In genomic region chr11:100712618-100713017, GRCh38 we compare ENCODE assay signal across 2 cellular contexts.
TF ChIP-seq lines count a peak whose summit lies in the region.

No MANE protein-coding gene starts in this region.

TF ChIP-seq in HepG2, 621 proteins besides CTCF, POLR2A, EP300 and RAD21:
- TF ChIP-seq ZKSCAN1 (IDR thresholded peaks at IDR 0.05; ENCODE audit: low read length) (no peak), ZNF17 (CRISPR knock-in tag; IDR thresholded peaks at IDR 0.05) (no peak), SSRP1 (CRISPR knock-in tag; IDR thresholded peaks at IDR 0.05) (no peak), DBP (CRISPR knock-in tag; IDR thresholded peaks at IDR 0.05; ENCODE audit: not compliant biosample characterization) (no peak), ZNF296 (CRISPR knock-in tag; conservative IDR thresholded peaks at IDR 0.05) (no peak), KDM3A (CRISPR knock-in tag; IDR thresholded peaks at IDR 0.05; ENCODE audit: low read depth) (no peak), THAP11 (CRISPR knock-in tag; IDR thresholded peaks at IDR 0.05) (no peak), BORCS8-MEF2B (CRISPR knock-in tag; IDR thresholded peaks at IDR 0.05) (no peak), ZNF550 (CRISPR knock-in tag; IDR thresholded peaks at IDR 0.05; ENCODE audit: borderline replicate concordance) (no peak), DR1 (CRISPR knock-in tag; IDR thresholded peaks at IDR 0.05) (no peak), ARNT (IDR thresholded peaks at IDR 0.05) (no peak), MAFK (conservative IDR thresholded peaks at IDR 0.05 in 1 of 2, IDR thresholded peaks at IDR 0.05 in 1 of 2; ENCODE audit: low read length in 2 of 2) (no peak)
- TF ChIP-seq, protein P1, sequence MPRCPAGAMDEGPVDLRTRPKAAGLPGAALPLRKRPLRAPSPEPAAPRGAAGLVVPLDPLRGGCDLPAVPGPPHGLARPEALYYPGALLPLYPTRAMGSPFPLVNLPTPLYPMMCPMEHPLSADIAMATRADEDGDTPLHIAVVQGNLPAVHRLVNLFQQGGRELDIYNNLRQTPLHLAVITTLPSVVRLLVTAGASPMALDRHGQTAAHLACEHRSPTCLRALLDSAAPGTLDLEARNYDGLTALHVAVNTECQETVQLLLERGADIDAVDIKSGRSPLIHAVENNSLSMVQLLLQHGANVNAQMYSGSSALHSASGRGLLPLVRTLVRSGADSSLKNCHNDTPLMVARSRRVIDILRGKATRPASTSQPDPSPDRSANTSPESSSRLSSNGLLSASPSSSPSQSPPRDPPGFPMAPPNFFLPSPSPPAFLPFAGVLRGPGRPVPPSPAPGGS (CRISPR knock-in tag; IDR thresholded peaks at IDR 0.05), result no peak
- TF ChIP-seq, protein P2, sequence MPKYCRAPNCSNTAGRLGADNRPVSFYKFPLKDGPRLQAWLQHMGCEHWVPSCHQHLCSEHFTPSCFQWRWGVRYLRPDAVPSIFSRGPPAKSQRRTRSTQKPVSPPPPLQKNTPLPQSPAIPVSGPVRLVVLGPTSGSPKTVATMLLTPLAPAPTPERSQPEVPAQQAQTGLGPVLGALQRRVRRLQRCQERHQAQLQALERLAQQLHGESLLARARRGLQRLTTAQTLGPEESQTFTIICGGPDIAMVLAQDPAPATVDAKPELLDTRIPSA (CRISPR knock-in tag; IDR thresholded peaks at IDR 0.05; ENCODE audit: borderline replicate concordance), result no peak
TF ChIP-seq in HepG2: peak in this region for 0.

TF ChIP-seq in K562, 482 proteins besides CTCF, POLR2A, EP300 and RAD21:
- TF ChIP-seq MGA (IDR thresholded peaks at IDR 0.05) (peak; percentile 18; the same call in 1 of the 2 replicates), CBFA2T3 (IDR thresholded peaks at IDR 0.05) (peak; percentile 28; the same call in 1 of the 2 replicates), TGIF2 (CRISPR knock-in tag; IDR thresholded peaks at IDR 0.05) (no peak), RCOR1 (IDR thresholded peaks at IDR 0.05; ENCODE audit: borderline replicate concordance in 1 of 2, low read depth in 2 of 2, low read length in 2 of 2) (no peak), PBX2 (CRISPR knock-in tag; IDR thresholded peaks at IDR 0.05; ENCODE audit: low read depth) (no peak), PBX2 (tag; conservative IDR thresholded peaks at IDR 0.05; ENCODE audit: low read depth) (no peak), E2F6 (IDR thresholded peaks at IDR 0.05; ENCODE audit: borderline replicate concordance in 1 of 2, extremely low read depth in 1 of 2, insufficient read depth in 1 of 2, insufficient read length in 1 of 2, low read depth in 1 of 2, low read length in 1 of 2, poor library complexity in 1 of 2, severe bottlenecking in 1 of 2) (peak in 1 of 2 experiments; percentile 37)
- TF ChIP-seq, protein P3, sequence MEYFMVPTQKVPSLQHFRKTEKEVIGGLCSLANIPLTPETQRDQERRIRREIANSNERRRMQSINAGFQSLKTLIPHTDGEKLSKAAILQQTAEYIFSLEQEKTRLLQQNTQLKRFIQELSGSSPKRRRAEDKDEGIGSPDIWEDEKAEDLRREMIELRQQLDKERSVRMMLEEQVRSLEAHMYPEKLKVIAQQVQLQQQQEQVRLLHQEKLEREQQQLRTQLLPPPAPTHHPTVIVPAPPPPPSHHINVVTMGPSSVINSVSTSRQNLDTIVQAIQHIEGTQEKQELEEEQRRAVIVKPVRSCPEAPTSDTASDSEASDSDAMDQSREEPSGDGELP (CRISPR knock-in tag; IDR thresholded peaks at IDR 0.05; ENCODE audit: borderline replicate concordance), result no peak
- TF ChIP-seq, protein P4, sequence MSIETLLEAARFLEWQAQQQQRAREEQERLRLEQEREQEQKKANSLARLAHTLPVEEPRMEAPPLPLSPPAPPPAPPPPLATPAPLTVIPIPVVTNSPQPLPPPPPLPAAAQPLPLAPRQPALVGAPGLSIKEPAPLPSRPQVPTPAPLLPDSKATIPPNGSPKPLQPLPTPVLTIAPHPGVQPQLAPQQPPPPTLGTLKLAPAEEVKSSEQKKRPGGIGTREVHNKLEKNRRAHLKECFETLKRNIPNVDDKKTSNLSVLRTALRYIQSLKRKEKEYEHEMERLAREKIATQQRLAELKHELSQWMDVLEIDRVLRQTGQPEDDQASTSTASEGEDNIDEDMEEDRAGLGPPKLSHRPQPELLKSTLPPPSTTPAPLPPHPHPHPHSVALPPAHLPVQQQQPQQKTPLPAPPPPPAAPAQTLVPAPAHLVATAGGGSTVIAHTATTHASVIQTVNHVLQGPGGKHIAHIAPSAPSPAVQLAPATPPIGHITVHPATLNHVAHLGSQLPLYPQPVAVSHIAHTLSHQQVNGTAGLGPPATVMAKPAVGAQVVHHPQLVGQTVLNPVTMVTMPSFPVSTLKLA (conservative IDR thresholded peaks at IDR 0.05), result 0 out of 4 replicates have a peak, but pooled peaks of 1 of the 2 experiments have one; percentile 40
